In genomic region chr20:37276494-37277252, GRCh38 we compare ENCODE assay signal across 8 cellular contexts. TPM values are rescaled to one million over a fixed set of nuclear protein-coding genes. Genes with fewer than 3 reads are reported as not detected.
A peak's percentile ranks its signal among the peaks of the same experiment; 100 is the strongest.
DNase-seq lines count a peak whose midpoint lies in the region; ATAC-seq and TF ChIP-seq lines count a peak whose summit lies in the region.

No MANE protein-coding gene starts in this region.

- no peaks in the 10 kb centered on the region for H3K4me1 ChIP-seq in OCI-LY1 (ENCODE audit: insufficient read depth, low read length, severe bottlenecking)

- H3K27ac ChIP-seq in OCI-LY1 (ENCODE audit: low read depth, low read length, poor library complexity, severe bottlenecking) (no peak overlapping the region), neural cell (ENCODE audit: low read length) (no peak overlapping the region)

- H3F3A ChIP-seq in OCI-LY1 (ENCODE audit: insufficient read depth, low read length): no peaks in the 10 kb centered on the region
- H3F3A ChIP-seq in neural cell (ENCODE audit: insufficient read depth, low read length, poor library complexity, severe bottlenecking): no peaks in the 10 kb centered on the region

- H3K4me3 ChIP-seq in OCI-LY1 (ENCODE audit: low read depth, low read length, poor library complexity, severe bottlenecking) (no peak overlapping the region), neural cell (ENCODE audit: low read length) (no peak overlapping the region)

- H3K27me3 ChIP-seq in OCI-LY1 (ENCODE audit: insufficient read depth, low read length): no peaks in the 10 kb centered on the region
- no peaks in the 10 kb centered on the region for H3K27me3 ChIP-seq in neural cell (ENCODE audit: insufficient read depth, low read depth, low read length)

- TF ChIP-seq EP300 in neural cell (conservative IDR thresholded peaks at IDR 0.05; ENCODE audit: poor library complexity, severe bottlenecking): no peak

- H3K4me1 Mint-ChIP-seq in nephron progenitor cell: peaks cover 16% of the 10 kb centered on the region

- peak; percentile 38 for TF ChIP-seq RAD21 in neural cell (conservative IDR thresholded peaks at IDR 0.05)

- DNase-seq in NCI-H345 (lab: John Stamatoyannopoulos, UW) (peak; percentile 71), NCI-H345 treated with DMSO at 0.1 percent for 48 hours (lab: John Stamatoyannopoulos, UW; ENCODE audit: unreplicated experiment) (no peak), dermis blood vessel endothelial cell (peak; percentile 79), nephron progenitor cell (no peak)

- H3K36me3 Mint-ChIP-seq in nephron progenitor cell (ENCODE audit: low read depth): no peaks in the 10 kb centered on the region

- peaks cover 26% of the 10 kb centered on the region for H3K27me3 Mint-ChIP-seq in nephron progenitor cell (ENCODE audit: low read depth, poor library complexity)

- H3K9me3 Mint-ChIP-seq in nephron progenitor cell: no peaks in the 10 kb centered on the region

- H3K27ac Mint-ChIP-seq in nephron progenitor cell: no peak overlapping the region

- no peak overlapping the region for H3K4me3 Mint-ChIP-seq in nephron progenitor cell

- H3K9me2 ChIP-seq in OCI-LY1 (ENCODE audit: low read depth, low read length) (no peaks in the 10 kb centered on the region), neural cell (ENCODE audit: insufficient read depth, low read length) (no peaks in the 10 kb centered on the region)

- H3K9me3 ChIP-seq in OCI-LY1 (ENCODE audit: low read length): no peaks in the 10 kb centered on the region
- no peaks in the 10 kb centered on the region for H3K9me3 ChIP-seq in neural cell (ENCODE audit: low read length)

- H3K9ac ChIP-seq in OCI-LY1 (ENCODE audit: low read length) (no peak overlapping the region), neural cell (ENCODE audit: low read length) (no peak overlapping the region)

- H3K79me2 ChIP-seq in OCI-LY1 (ENCODE audit: insufficient read depth, low read length) (no peaks in the 10 kb centered on the region), neural cell (replicated peaks; ENCODE audit: insufficient read depth, low read length) (no peaks in the 10 kb centered on the region)

- H3K36me3 ChIP-seq in OCI-LY1 (ENCODE audit: insufficient read depth, low read length) (no peaks in the 10 kb centered on the region), neural cell (ENCODE audit: insufficient read depth, low read length) (no peaks in the 10 kb centered on the region)

- H2AFZ ChIP-seq in OCI-LY1 (ENCODE audit: low read length) (no peak overlapping the region), neural cell (ENCODE audit: low read depth, low read length) (no peak overlapping the region)

- H4K20me1 ChIP-seq in OCI-LY1 (ENCODE audit: insufficient read depth, low read length) (no peaks in the 10 kb centered on the region), neural cell (ENCODE audit: insufficient read depth) (no peaks in the 10 kb centered on the region)

- ATAC-seq in HG02571 (IDR thresholded peaks at IDR 0.05; ENCODE audit: unreplicated experiment): peak; percentile 65
- no peak for ATAC-seq in activated CD4-positive, CD25-positive, alpha-beta regulatory T cell treated with anti-CD3 and anti-CD28 coated beads, Interleukin-2, amount 50 U/mL, for 24 hours

- H3K4me2 ChIP-seq in OCI-LY1 (ENCODE audit: low read length) (no peak overlapping the region), neural cell (ENCODE audit: low read length) (no peak overlapping the region)

- TF ChIP-seq CTCF in OCI-LY1 (IDR thresholded peaks at IDR 0.05; ENCODE audit: low read length): peak; percentile 33; the same call in 1 of the 2 replicates
- peak; percentile 25 for TF ChIP-seq CTCF in neural cell (IDR thresholded peaks at IDR 0.05; ENCODE audit: poor library complexity, severe bottlenecking)
- TF ChIP-seq CTCF in nephron progenitor cell (IDR thresholded peaks at IDR 0.05): no peak

TF ChIP-seq in neural cell, 6 proteins besides CTCF, POLR2A, EP300 and RAD21:
- TF ChIP-seq POLR2AphosphoS5 (IDR thresholded peaks at IDR 0.05) (no peak), TAF1 (IDR thresholded peaks at IDR 0.05; ENCODE audit: low read depth) (no peak), MXI1 (conservative IDR thresholded peaks at IDR 0.05; ENCODE audit: poor library complexity, severe bottlenecking) (no peak), EZH2 (IDR thresholded peaks at IDR 0.05; ENCODE audit: borderline replicate concordance, insufficient read depth, low read length, poor library complexity, severe bottlenecking) (no peak)
- TF ChIP-seq, protein P1, sequence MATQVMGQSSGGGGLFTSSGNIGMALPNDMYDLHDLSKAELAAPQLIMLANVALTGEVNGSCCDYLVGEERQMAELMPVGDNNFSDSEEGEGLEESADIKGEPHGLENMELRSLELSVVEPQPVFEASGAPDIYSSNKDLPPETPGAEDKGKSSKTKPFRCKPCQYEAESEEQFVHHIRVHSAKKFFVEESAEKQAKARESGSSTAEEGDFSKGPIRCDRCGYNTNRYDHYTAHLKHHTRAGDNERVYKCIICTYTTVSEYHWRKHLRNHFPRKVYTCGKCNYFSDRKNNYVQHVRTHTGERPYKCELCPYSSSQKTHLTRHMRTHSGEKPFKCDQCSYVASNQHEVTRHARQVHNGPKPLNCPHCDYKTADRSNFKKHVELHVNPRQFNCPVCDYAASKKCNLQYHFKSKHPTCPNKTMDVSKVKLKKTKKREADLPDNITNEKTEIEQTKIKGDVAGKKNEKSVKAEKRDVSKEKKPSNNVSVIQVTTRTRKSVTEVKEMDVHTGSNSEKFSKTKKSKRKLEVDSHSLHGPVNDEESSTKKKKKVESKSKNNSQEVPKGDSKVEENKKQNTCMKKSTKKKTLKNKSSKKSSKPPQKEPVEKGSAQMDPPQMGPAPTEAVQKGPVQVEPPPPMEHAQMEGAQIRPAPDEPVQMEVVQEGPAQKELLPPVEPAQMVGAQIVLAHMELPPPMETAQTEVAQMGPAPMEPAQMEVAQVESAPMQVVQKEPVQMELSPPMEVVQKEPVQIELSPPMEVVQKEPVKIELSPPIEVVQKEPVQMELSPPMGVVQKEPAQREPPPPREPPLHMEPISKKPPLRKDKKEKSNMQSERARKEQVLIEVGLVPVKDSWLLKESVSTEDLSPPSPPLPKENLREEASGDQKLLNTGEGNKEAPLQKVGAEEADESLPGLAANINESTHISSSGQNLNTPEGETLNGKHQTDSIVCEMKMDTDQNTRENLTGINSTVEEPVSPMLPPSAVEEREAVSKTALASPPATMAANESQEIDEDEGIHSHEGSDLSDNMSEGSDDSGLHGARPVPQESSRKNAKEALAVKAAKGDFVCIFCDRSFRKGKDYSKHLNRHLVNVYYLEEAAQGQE (IDR thresholded peaks at IDR 0.05; ENCODE audit: borderline replicate concordance): no peak

RNA-seq across cellular contexts. Expression of gene MANBAL, which starts 12.8 kb away (rescaled TPM):
- total RNA-seq in dermis blood vessel endothelial cell: 7.8 and 14.4 TPM in 2 replicates
- 41.5 and 42.1 TPM in 2 replicates for polyA plus RNA-seq in neural cell
- polyA minus RNA-seq in neural cell: 18.6 and 19.2 TPM in 2 replicates

RNA-seq across cellular contexts. Expression of gene GHRH, which starts 15.1 kb away (rescaled TPM):
- total RNA-seq in dermis blood vessel endothelial cell: not detected in 2 replicates
- not detected in 2 replicates for polyA plus RNA-seq in neural cell
- not detected in 2 replicates for polyA minus RNA-seq in neural cell

Comparison
In these comparisons a context has a peak if more than half of its experiments do, and no peak if none do; other contexts are left out.
1. DNase-seq: peak in NCI-H345 (single experiment) and dermis blood vessel endothelial cell (single experiment); none in NCI-H345 treated with DMSO at 0.1 percent for 48 hours (single experiment) and nephron progenitor cell (single experiment).